8 cellular contexts compared by ENCODE assay signal in the genomic region with DNA sequence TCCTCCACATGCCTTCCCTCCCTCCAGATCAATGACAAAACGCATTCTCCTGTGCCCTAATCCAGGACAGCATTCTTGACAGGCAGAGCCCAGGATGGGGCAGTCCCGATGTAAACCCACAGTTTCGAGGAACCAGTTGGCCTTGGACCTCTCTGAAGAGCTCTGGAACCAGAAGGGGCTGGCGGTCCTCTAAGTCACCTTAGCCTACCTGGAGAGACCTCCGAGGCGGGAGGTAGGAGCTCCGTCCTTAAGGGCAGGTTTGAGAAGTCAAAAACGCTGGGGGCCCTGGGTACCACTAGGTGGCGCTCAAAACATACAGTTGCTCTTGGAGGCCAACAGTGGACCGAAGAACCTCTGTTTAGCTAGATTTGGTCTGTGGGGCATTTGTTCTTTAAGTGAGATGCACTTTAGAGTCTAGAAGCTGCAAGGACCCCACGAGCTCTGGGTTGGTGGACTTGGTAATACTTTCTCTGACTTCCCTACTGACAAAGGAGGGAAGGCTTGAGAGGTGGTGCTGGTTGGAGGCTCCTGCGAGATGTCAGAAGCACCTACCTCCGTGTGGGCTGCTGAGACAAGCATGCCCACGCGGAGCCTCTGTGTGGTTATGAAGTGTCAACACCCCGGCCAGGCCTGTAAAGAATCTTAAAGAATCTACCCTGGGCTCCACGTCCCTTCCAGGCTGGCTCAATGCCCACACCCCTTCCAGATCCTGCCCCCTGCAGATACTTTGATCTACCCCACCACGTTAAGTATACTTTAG.
A peak's percentile ranks its signal among the peaks of the same experiment; 100 is the strongest.
DNase-seq lines count a peak whose midpoint lies in the region; ATAC-seq and TF ChIP-seq lines count a peak whose summit lies in the region.

No MANE protein-coding gene starts in this region.

- no peaks in the 10 kb centered on the region for H3K36me3 ChIP-seq in HUES48 (ENCODE audit: control insufficient read depth, insufficient read depth, low read length)

- H3K27me3 ChIP-seq in HUES48 (ENCODE audit: control insufficient read depth, insufficient read depth, low read length) = no peaks in the 10 kb centered on the region

- peaks cover 10% of the 10 kb centered on the region for H3K4me1 ChIP-seq in HUES48 (ENCODE audit: control insufficient read depth, insufficient read depth, low read length)

- DNase-seq in NOMO-1 treated with dmso at 0.1 percent for 144 hours (lab: John Stamatoyannopoulos, UW; ENCODE audit: unreplicated experiment) (peak; percentile 51), epidermal melanocyte (ENCODE audit: insufficient read length, low spot score) (peak; percentile 71), mucosa of gallbladder (ENCODE audit: low spot score) (peak; percentile 83)
- DNase-seq in activated CD8-positive, alpha-beta memory T cell treated with anti-CD3 and anti-CD28 coated beads, Interleukin-2, amount 50 U/mL, for 1 hour (ENCODE audit: extremely low read depth) = peak; percentile 61
- peak; percentile 64 to 82 for DNase-seq in stimulated activated CD8-positive, alpha-beta memory T cell treated with anti-CD3 and anti-CD28 coated beads, Interleukin-4, amount 100 ng/mL, for 4 hours (ENCODE audit: low read depth in 2 of 2, low spot score in 1 of 2)

- ATAC-seq in HG02884 (IDR thresholded peaks at IDR 0.05; ENCODE audit: unreplicated experiment) = no peak

- peak; percentile 92 for TF ChIP-seq CTCF in GM12872 (IDR thresholded peaks at IDR 0.05; ENCODE audit: insufficient read depth, low read depth, low read length)

- 0 out of 2 replicates have a peak overlapping the region, but pooled peaks have one; percentile 24 for H3K4me3 ChIP-seq in HUES48 (ENCODE audit: low read depth, low read length)

- no peaks in the 10 kb centered on the region for H3K9me3 ChIP-seq in HUES48 (ENCODE audit: control insufficient read depth, insufficient read depth, low read length)

- H3K27ac ChIP-seq in HUES48 (ENCODE audit: low read depth, low read length) = no peak overlapping the region

- no peak overlapping the region for H3K9ac ChIP-seq in HUES48 (ENCODE audit: low read depth, low read length)
